1 cellular context compared by ENCODE assay signal in genomic region chr1:104706631-104707147, GRCh38.
TF ChIP-seq lines count a peak whose summit lies in the region.

No MANE protein-coding gene starts in this region.

TF ChIP-seq in K562, 482 proteins besides CTCF, POLR2A, EP300 and RAD21 (continued from another document and continues in another):
- TF ChIP-seq, protein P1, sequence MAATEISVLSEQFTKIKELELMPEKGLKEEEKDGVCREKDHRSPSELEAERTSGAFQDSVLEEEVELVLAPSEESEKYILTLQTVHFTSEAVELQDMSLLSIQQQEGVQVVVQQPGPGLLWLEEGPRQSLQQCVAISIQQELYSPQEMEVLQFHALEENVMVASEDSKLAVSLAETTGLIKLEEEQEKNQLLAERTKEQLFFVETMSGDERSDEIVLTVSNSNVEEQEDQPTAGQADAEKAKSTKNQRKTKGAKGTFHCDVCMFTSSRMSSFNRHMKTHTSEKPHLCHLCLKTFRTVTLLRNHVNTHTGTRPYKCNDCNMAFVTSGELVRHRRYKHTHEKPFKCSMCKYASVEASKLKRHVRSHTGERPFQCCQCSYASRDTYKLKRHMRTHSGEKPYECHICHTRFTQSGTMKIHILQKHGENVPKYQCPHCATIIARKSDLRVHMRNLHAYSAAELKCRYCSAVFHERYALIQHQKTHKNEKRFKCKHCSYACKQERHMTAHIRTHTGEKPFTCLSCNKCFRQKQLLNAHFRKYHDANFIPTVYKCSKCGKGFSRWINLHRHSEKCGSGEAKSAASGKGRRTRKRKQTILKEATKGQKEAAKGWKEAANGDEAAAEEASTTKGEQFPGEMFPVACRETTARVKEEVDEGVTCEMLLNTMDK (IDR thresholded peaks at IDR 0.05; ENCODE audit: borderline replicate concordance, insufficient read depth, low read depth, low read length, poor library complexity, severe bottlenecking) = no peak
- TF ChIP-seq HCFC1 (IDR thresholded peaks at IDR 0.05; ENCODE audit: low read depth, low read length) (no peak), RBBP5 (IDR thresholded peaks at IDR 0.05; ENCODE audit: borderline replicate concordance, insufficient read depth, low read length, poor library complexity, severe bottlenecking) (no peak), ZNF232 (CRISPR knock-in tag; IDR thresholded peaks at IDR 0.05) (no peak), MAFF (IDR thresholded peaks at IDR 0.05; ENCODE audit: low read length) (no peak), ILK (tag; IDR thresholded peaks at IDR 0.05; ENCODE audit: borderline replicate concordance, low read depth) (no peak), SRF (CRISPR knock-in tag; IDR thresholded peaks at IDR 0.05) (no peak), MYNN (IDR thresholded peaks at IDR 0.05) (no peak), MYNN (CRISPR knock-in tag; IDR thresholded peaks at IDR 0.05) (no peak), ZNF583 (CRISPR knock-in tag; IDR thresholded peaks at IDR 0.05) (no peak), ESRRB (CRISPR knock-in tag; IDR thresholded peaks at IDR 0.05; ENCODE audit: borderline replicate concordance) (no peak), LEF1 (IDR thresholded peaks at IDR 0.05) (0 out of 2 replicates have a peak, but pooled peaks have one; percentile 19), GTF2F1 (IDR thresholded peaks at IDR 0.05; ENCODE audit: low read depth, low read length) (no peak), SIX5 (IDR thresholded peaks at IDR 0.05; ENCODE audit: borderline replicate concordance in 1 of 2, insufficient read depth in 1 of 2, low read depth in 1 of 2, low read length in 2 of 2) (no peak), GTF2B (IDR thresholded peaks at IDR 0.05; ENCODE audit: extremely low read depth, insufficient read length) (no peak), HMG20A (CRISPR knock-in tag; conservative IDR thresholded peaks at IDR 0.05) (no peak), ZNF444 (CRISPR knock-in tag; IDR thresholded peaks at IDR 0.05) (no peak), FOXA1 (IDR thresholded peaks at IDR 0.05; ENCODE audit: borderline replicate concordance) (no peak), HDAC6 (IDR thresholded peaks at IDR 0.05; ENCODE audit: low read depth, low read length) (no peak), CEBPZ (IDR thresholded peaks at IDR 0.05; ENCODE audit: borderline replicate concordance, low read depth, low read length) (no peak), CREBBP (IDR thresholded peaks at IDR 0.05; ENCODE audit: low read depth, low read length) (no peak), ZBTB2 (IDR thresholded peaks at IDR 0.05) (no peak), PHB (CRISPR knock-in tag; IDR thresholded peaks at IDR 0.05) (no peak), L3MBTL2 (IDR thresholded peaks at IDR 0.05) (0 out of 2 replicates have a peak, but pooled peaks have one; percentile 16), FOSL1 (tag; conservative IDR thresholded peaks at IDR 0.05) (no peak), RNF2 (IDR thresholded peaks at IDR 0.05) (no peak), ASH1L (IDR thresholded peaks at IDR 0.05; ENCODE audit: borderline replicate concordance, low read depth, partially characterized antibody) (no peak), ZBTB8A (IDR thresholded peaks at IDR 0.05; ENCODE audit: partially characterized antibody) (no peak), TBP (optimal IDR thresholded peaks at IDR 0.05; ENCODE audit: low read depth, low read length) (no peak), TRIM28 (IDR thresholded peaks at IDR 0.05) (no peak), ZKSCAN3 (CRISPR knock-in tag; IDR thresholded peaks at IDR 0.05) (no peak), PTRF (tag; IDR thresholded peaks at IDR 0.05) (no peak), ARID4B (CRISPR knock-in tag; IDR thresholded peaks at IDR 0.05) (no peak), FIP1L1 (IDR thresholded peaks at IDR 0.05; ENCODE audit: low read depth, low read length, poor library complexity, severe bottlenecking) (no peak), JUN (IDR thresholded peaks at IDR 0.05; ENCODE audit: borderline replicate concordance, low read depth, low read length) (no peak), JUN (CRISPR knock-in tag; IDR thresholded peaks at IDR 0.05; ENCODE audit: borderline replicate concordance) (no peak)
- TF ChIP-seq, protein P2, sequence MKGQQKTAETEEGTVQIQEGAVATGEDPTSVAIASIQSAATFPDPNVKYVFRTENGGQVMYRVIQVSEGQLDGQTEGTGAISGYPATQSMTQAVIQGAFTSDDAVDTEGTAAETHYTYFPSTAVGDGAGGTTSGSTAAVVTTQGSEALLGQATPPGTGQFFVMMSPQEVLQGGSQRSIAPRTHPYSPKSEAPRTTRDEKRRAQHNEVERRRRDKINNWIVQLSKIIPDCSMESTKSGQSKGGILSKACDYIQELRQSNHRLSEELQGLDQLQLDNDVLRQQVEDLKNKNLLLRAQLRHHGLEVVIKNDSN (CRISPR knock-in tag; IDR thresholded peaks at IDR 0.05) = no peak
- TF ChIP-seq, protein P3, sequence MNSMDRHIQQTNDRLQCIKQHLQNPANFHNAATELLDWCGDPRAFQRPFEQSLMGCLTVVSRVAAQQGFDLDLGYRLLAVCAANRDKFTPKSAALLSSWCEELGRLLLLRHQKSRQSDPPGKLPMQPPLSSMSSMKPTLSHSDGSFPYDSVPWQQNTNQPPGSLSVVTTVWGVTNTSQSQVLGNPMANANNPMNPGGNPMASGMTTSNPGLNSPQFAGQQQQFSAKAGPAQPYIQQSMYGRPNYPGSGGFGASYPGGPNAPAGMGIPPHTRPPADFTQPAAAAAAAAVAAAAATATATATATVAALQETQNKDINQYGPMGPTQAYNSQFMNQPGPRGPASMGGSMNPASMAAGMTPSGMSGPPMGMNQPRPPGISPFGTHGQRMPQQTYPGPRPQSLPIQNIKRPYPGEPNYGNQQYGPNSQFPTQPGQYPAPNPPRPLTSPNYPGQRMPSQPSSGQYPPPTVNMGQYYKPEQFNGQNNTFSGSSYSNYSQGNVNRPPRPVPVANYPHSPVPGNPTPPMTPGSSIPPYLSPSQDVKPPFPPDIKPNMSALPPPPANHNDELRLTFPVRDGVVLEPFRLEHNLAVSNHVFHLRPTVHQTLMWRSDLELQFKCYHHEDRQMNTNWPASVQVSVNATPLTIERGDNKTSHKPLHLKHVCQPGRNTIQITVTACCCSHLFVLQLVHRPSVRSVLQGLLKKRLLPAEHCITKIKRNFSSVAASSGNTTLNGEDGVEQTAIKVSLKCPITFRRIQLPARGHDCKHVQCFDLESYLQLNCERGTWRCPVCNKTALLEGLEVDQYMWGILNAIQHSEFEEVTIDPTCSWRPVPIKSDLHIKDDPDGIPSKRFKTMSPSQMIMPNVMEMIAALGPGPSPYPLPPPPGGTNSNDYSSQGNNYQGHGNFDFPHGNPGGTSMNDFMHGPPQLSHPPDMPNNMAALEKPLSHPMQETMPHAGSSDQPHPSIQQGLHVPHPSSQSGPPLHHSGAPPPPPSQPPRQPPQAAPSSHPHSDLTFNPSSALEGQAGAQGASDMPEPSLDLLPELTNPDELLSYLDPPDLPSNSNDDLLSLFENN (IDR thresholded peaks at IDR 0.05; ENCODE audit: low read depth in 2 of 2, low read length in 2 of 2) = no peak
